In the genomic region with DNA sequence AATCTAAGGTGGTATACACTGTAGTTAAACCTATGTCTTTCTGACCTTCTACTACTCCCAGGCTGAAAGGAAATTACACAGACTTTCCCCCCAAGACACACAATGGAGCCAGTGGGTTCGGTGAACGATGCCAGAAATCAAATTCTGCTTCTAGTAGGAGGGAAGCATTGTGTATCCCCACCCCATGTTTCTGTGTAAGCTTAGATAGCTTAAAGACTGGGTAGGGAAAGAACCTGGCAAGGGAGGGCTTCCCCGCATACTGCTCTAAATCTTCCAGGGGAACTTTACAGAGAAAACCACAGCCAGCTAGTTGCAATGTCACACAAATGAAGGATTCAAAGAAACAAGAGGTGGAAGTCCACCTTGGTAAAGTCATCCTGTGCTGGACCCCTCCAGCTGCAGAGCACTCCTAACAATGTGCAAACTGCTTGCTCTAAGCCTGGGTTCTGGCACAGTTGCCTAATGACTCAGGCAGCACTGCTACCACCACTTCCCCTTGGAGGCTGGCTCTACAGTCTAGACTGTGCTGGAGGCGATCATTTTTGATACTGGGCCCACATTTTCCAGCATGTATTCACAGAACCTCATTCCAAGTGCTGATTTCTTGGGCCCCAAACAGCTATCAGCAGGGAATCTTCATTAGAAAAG, we compare ENCODE assay signal across 19 cellular contexts. TPM values are rescaled to one million over a fixed set of nuclear protein-coding genes. Genes with fewer than 3 reads are reported as not detected.
A peak's percentile ranks its signal among the peaks of the same experiment; 100 is the strongest.
DNase-seq lines count a peak whose midpoint lies in the region; ATAC-seq and TF ChIP-seq lines count a peak whose summit lies in the region.
"Had no signal": no experiment of that assay in that cellular context is flagged by ENCODE, and none has a peak within 500 bp of the region (broad histone marks: within the 10 kb centered on the region; RNA-seq: fewer than 3 reads in every experiment).

No MANE protein-coding gene starts in this region.

- peaks cover 6% of the 10 kb centered on the region for H3K9me3 Mint-ChIP-seq in stimulated activated memory B cell treated with anti-CD40 and anti-IgM and Interleukin-4, amounts not matched to agents 10 μg/mL and 1 μg/mL and 100 μg/mL, for 72 hours

- H3K27ac Mint-ChIP-seq in stimulated activated memory B cell treated with anti-CD40 and anti-IgM and Interleukin-4, amounts not matched to agents 10 μg/mL and 1 μg/mL and 100 μg/mL, for 72 hours = no peak overlapping the region
- H3K27ac Mint-ChIP-seq: activated CD4-positive, alpha-beta T cell treated with anti-CD3 and anti-CD28 coated beads, Interleukin-2, amount 10 ng/mL, durations not matched to agents 24 days and 14 days; CD4-positive, alpha-beta memory T cell had no signal

- WGBS in heart left ventricle, 4 donors = 52 to 82% (median 72%) methylated on average over 4 of the region's 4 CpGs

- H3K27ac ChIP-seq in heart left ventricle (peak overlapping the region in 7 of 12 donors; percentile 9 to 35 (median 23)), right atrium auricular region (no peak overlapping the region), PC-3 (ENCODE audit: low read length) (no peak overlapping the region)

- peaks cover 0 to 10% (median 0%) of the 10 kb centered on the region in 12 donors for H3K9me3 ChIP-seq in heart left ventricle
- H3K9me3 ChIP-seq in right atrium auricular region = no peaks in the 10 kb centered on the region
- no peaks in the 10 kb centered on the region for H3K9me3 ChIP-seq in PC-3 (ENCODE audit: low read length)

- no peak overlapping the region for H3K4me3 ChIP-seq in heart left ventricle
- H3K4me3 ChIP-seq in right atrium auricular region = no peak overlapping the region
- no peak overlapping the region for H3K4me3 ChIP-seq in PC-3 (ENCODE audit: low read length)
- H3K4me3 ChIP-seq: GM12878 had no signal

- no peaks in the 10 kb centered on the region for H3K79me2 ChIP-seq in PC-3 (ENCODE audit: low read length)

- no TSS peak for BruUV-seq in PC-3 (replicated peaks; lab: Mats Ljungman, UMichigan)

- intact Hi-C loops in heart left ventricle (cut with DNase I) = no loop called here
- intact Hi-C loops in PC-3 (cut with micrococcal nuclease) = no loop called here

- TF ChIP-seq POLR2A in heart left ventricle (IDR thresholded peaks at IDR 0.05) = no peak

- H3K27me3 ChIP-seq in heart left ventricle = no peaks in the 10 kb centered on the region
- H3K27me3 ChIP-seq in right atrium auricular region = no peaks in the 10 kb centered on the region
- 0 out of 2 replicates have a peak, but pooled peaks cover 3% of the 10 kb centered on the region for H3K27me3 ChIP-seq in PC-3 (ENCODE audit: low read length)

- 0 out of 2 replicates have a peak, but pooled peaks cover 3% of the 10 kb centered on the region for H3K9me2 ChIP-seq in PC-3 (replicated peaks; ENCODE audit: low read length)

- peak in 3 of 4 donors; percentile 55 to 79 (median 72) for ATAC-seq in heart left ventricle
- ATAC-seq in PC-3 = 0 out of 2 replicates have a peak, but pooled peaks have one; percentile 18
- ATAC-seq in stimulated activated memory B cell treated with anti-CD40 and anti-IgM and Interleukin-4, amounts not matched to agents 10 μg/mL and 1 μg/mL and 100 μg/mL, for 72 hours = peak; percentile 60
- ATAC-seq: GM12878 had no signal

- CTCF ChIA-PET in PC-3 (lab: Charles Lee) = no interaction called here
- CTCF ChIA-PET in HEK293T (lab: Yijun Ruan, JAX) = no interaction called here

- no peaks in the 10 kb centered on the region for H3K36me3 ChIP-seq in heart left ventricle
- H3K36me3 ChIP-seq in right atrium auricular region = no peaks in the 10 kb centered on the region
- no peaks in the 10 kb centered on the region for H3K36me3 ChIP-seq in PC-3 (ENCODE audit: low read depth, low read length)

- H3K4me2 ChIP-seq in PC-3 (ENCODE audit: low read length) = no peak overlapping the region

- POLR2A ChIA-PET in PC-3 (lab: Charles Lee; ENCODE audit: unreplicated experiment) = no interaction called here
- POLR2A ChIA-PET in HEK293T (lab: Yijun Ruan, JAX) = no interaction called here

- no peaks in the 10 kb centered on the region for H3K4me1 Mint-ChIP-seq in stimulated activated memory B cell treated with anti-CD40 and anti-IgM and Interleukin-4, amounts not matched to agents 10 μg/mL and 1 μg/mL and 100 μg/mL, for 72 hours

- H2AFZ ChIP-seq in PC-3 (ENCODE audit: low read length) = no peak overlapping the region

- H3K9ac ChIP-seq in PC-3 (ENCODE audit: low read length) = no peak overlapping the region

- H4K20me1 ChIP-seq in PC-3 (ENCODE audit: low read length) = no peaks in the 10 kb centered on the region

- H3K27me3 Mint-ChIP-seq in stimulated activated memory B cell treated with anti-CD40 and anti-IgM and Interleukin-4, amounts not matched to agents 10 μg/mL and 1 μg/mL and 100 μg/mL, for 72 hours = peaks cover 12% of the 10 kb centered on the region

- DNase-seq in heart left ventricle (peak in 1 of 5 donors; percentile 71), right atrium auricular region (ENCODE audit: low spot score) (no peak), PC-3 (no peak), fibroblast of gingiva (ENCODE audit: low read depth) (peak; percentile 41), AML-193 (lab: John Stamatoyannopoulos, UW) (no peak), HEK293T (ENCODE audit: extremely low spot score) (no peak)
- no peak for DNase-seq in activated CD4-positive, alpha-beta T cell treated with anti-CD3 and anti-CD28 coated beads for 48 hours
- DNase-seq: activated CD4-positive, alpha-beta T cell treated with anti-CD3 and anti-CD28 coated beads, Interleukin-2, amount 10 ng/mL, durations not matched to agents 24 days and 14 days; activated naive CD4-positive, alpha-beta T cell treated with anti-CD3 and anti-CD28 coated beads, Interleukin-2, amount 50 U/mL, for 16 hours; caudate nucleus; CD4-positive, alpha-beta memory T cell; effector memory CD4-positive, alpha-beta T cell; GOT3; NCI-H226; occipital lobe; stimulated activated CD4-positive, alpha-beta T cell treated with anti-CD3 and anti-CD28 coated beads, Interleukin-4, amount 100 ng/mL, for 4 hours; trophoblast cell had no signal

- no peak overlapping the region for H3K4me3 Mint-ChIP-seq in stimulated activated memory B cell treated with anti-CD40 and anti-IgM and Interleukin-4, amounts not matched to agents 10 μg/mL and 1 μg/mL and 100 μg/mL, for 72 hours
- H3K4me3 Mint-ChIP-seq: activated CD4-positive, alpha-beta T cell treated with anti-CD3 and anti-CD28 coated beads, Interleukin-2, amount 10 ng/mL, durations not matched to agents 24 days and 14 days; CD4-positive, alpha-beta memory T cell had no signal

- no peaks in the 10 kb centered on the region for H3F3A ChIP-seq in PC-3 (ENCODE audit: low read length, unreplicated experiment)

- H3K4me1 ChIP-seq in heart left ventricle = peaks cover 0 to 21% (median 2%) of the 10 kb centered on the region in 12 donors
- H3K4me1 ChIP-seq in right atrium auricular region = no peaks in the 10 kb centered on the region
- peaks cover 7% of the 10 kb centered on the region for H3K4me1 ChIP-seq in PC-3 (ENCODE audit: insufficient read depth, low read length)

- TF ChIP-seq CTCF in heart left ventricle (IDR thresholded peaks at IDR 0.05) (no peak), right atrium auricular region (IDR thresholded peaks at IDR 0.05) (no peak), PC-3 (conservative IDR thresholded peaks at IDR 0.05; ENCODE audit: low read depth, low read length) (no peak)

- no peaks in the 10 kb centered on the region for H3K36me3 Mint-ChIP-seq in stimulated activated memory B cell treated with anti-CD40 and anti-IgM and Interleukin-4, amounts not matched to agents 10 μg/mL and 1 μg/mL and 100 μg/mL, for 72 hours
- H3K36me3 Mint-ChIP-seq: CD4-positive, alpha-beta memory T cell had no signal

TF ChIP-seq in HEK293T, 16 proteins besides CTCF, POLR2A, EP300 and RAD21:
- TF ChIP-seq SUZ12 (IDR thresholded peaks at IDR 0.05) (no peak), ZNF384 (IDR thresholded peaks at IDR 0.05) (no peak), L3MBTL2 (conservative IDR thresholded peaks at IDR 0.05) (no peak), ARNT (IDR thresholded peaks at IDR 0.05) (no peak), HDGF (IDR thresholded peaks at IDR 0.05; ENCODE audit: borderline replicate concordance) (no peak), FOXA1 (IDR thresholded peaks at IDR 0.05) (no peak), BHLHE40 (IDR thresholded peaks at IDR 0.05; ENCODE audit: borderline replicate concordance) (no peak), NFRKB (IDR thresholded peaks at IDR 0.05) (no peak), PKNOX1 (IDR thresholded peaks at IDR 0.05) (no peak), TARDBP (IDR thresholded peaks at IDR 0.05) (no peak), ELF4 (IDR thresholded peaks at IDR 0.05) (no peak), CTBP1 (IDR thresholded peaks at IDR 0.05; ENCODE audit: borderline replicate concordance) (no peak), LEF1 (IDR thresholded peaks at IDR 0.05; ENCODE audit: borderline replicate concordance) (no peak)

RNA-seq across cellular contexts. Expression of gene TRIB2, which starts 47.5 kb away (rescaled TPM):
- total RNA-seq in heart left ventricle = 100 to 1,000 TPM in 1 of 9 donors, 10 to 100 TPM in 8; 34.3 to 140 (median 41.4) TPM
- polyA plus RNA-seq in heart left ventricle = 10 to 100 TPM; 31.2 to 45.3 TPM
- total RNA-seq in right atrium auricular region = 10 to 100 TPM; 33.5 to 55.7 TPM
- total RNA-seq in PC-3 (2014; rRNA removed) = 35.2 and 51.8 TPM in 2 replicates

Comparison
In these comparisons a context has a peak if more than half of its experiments do, and no peak if none do; other contexts are left out.
1. H3K27ac ChIP-seq: peak in heart left ventricle (7 of 12); none in right atrium auricular region (0 of 2) and PC-3 (single experiment).
2. ATAC-seq: peak in every context shown above with its lines; median percentile 72 in heart left ventricle; 60 in stimulated activated memory B cell treated with anti-CD40 and anti-IgM and Interleukin-4, amounts not matched to agents 10 μg/mL and 1 μg/mL and 100 μg/mL, for 72 hours; 18 in PC-3.